2 cellular contexts compared by ENCODE assay signal in genomic region chr13:75628811-75629210, GRCh38.
TF ChIP-seq lines count a peak whose summit lies in the region.

No MANE protein-coding gene starts in this region.

TF ChIP-seq in IMR-90, 13 proteins besides CTCF, POLR2A, EP300 and RAD21:
- TF ChIP-seq RFX5 (IDR thresholded peaks at IDR 0.05; ENCODE audit: low read depth, low read length) (no peak), FOS (IDR thresholded peaks at IDR 0.05; ENCODE audit: low read depth, low read length) (no peak), MAFK (IDR thresholded peaks at IDR 0.05; ENCODE audit: low read depth, low read length) (no peak), USF2 (IDR thresholded peaks at IDR 0.05; ENCODE audit: low read depth, low read length) (no peak), RCOR1 (IDR thresholded peaks at IDR 0.05; ENCODE audit: insufficient replicate concordance, low read length) (no peak), BHLHE40 (IDR thresholded peaks at IDR 0.05; ENCODE audit: low read depth, low read length) (no peak), CHD1 (IDR thresholded peaks at IDR 0.05; ENCODE audit: low read depth, low read length) (no peak), CEBPB (IDR thresholded peaks at IDR 0.05; ENCODE audit: low read depth, low read length) (no peak), ELK1 (IDR thresholded peaks at IDR 0.05; ENCODE audit: borderline replicate concordance, low read depth, low read length) (no peak), MXI1 (IDR thresholded peaks at IDR 0.05; ENCODE audit: borderline replicate concordance, low read depth, low read length) (no peak), NFE2L2 (IDR thresholded peaks at IDR 0.05; ENCODE audit: low read depth, low read length) (no peak), MAZ (IDR thresholded peaks at IDR 0.05; ENCODE audit: borderline replicate concordance, low read depth, low read length) (no peak)

TF ChIP-seq in endothelial cell of umbilical vein, 7 proteins besides CTCF, POLR2A, EP300 and RAD21:
- TF ChIP-seq EZH2 (IDR thresholded peaks at IDR 0.05; ENCODE audit: borderline replicate concordance, low read depth, low read length, severe bottlenecking) (no peak), GATA2 (IDR thresholded peaks at IDR 0.05; ENCODE audit: insufficient read depth, insufficient read length, low read depth, low read length) (no peak), JUN (IDR thresholded peaks at IDR 0.05; ENCODE audit: borderline replicate concordance, insufficient read depth, insufficient read length, low read depth) (no peak), FOS (IDR thresholded peaks at IDR 0.05; ENCODE audit: borderline replicate concordance, insufficient read depth, low read length) (no peak), MAX (IDR thresholded peaks at IDR 0.05; ENCODE audit: insufficient read depth, insufficient read length) (no peak), POLR2AphosphoS5 (IDR thresholded peaks at IDR 0.05; ENCODE audit: insufficient read depth, low read depth, low read length) (no peak), MYC (IDR thresholded peaks at IDR 0.05; ENCODE audit: low read depth, low read length) (no peak)
